1 cellular context compared by ENCODE assay signal in the genomic region with DNA sequence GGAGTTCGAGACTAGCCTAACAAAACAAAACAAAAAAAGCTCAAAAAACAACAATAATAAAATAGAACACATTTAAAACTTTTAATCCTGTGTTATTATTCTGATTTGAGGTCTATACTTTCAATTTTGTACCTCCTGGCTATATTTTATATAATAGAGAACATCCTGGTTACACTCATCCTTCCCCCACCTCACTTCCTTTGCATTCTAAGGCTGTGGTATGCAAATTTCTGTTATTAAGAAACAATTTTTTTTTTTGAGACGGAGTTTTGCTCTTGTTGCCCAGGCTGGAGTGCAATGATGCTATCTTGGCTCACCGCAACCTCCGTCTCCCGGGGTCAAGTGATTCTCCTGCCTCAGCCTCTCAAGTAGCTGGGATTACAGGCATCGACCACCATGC.
TF ChIP-seq lines count a peak whose summit lies in the region.

No MANE protein-coding gene starts in this region.

TF ChIP-seq in GM12878, 131 proteins besides CTCF, POLR2A, EP300 and RAD21:
- TF ChIP-seq IRF4 (IDR thresholded peaks at IDR 0.05; ENCODE audit: low read depth, low read length): no peak
- TF ChIP-seq NRF1 (conservative IDR thresholded peaks at IDR 0.05; ENCODE audit: low read depth, low read length): no peak
- TF ChIP-seq CHD1 (IDR thresholded peaks at IDR 0.05; ENCODE audit: low read depth, low read length): no peak
- 0 out of 3 replicates have a peak, but pooled peaks have one; percentile 19 for TF ChIP-seq POU2F2 (IDR thresholded peaks at IDR 0.05; ENCODE audit: borderline replicate concordance, low read depth, low read length)
- TF ChIP-seq MYB (IDR thresholded peaks at IDR 0.05; ENCODE audit: borderline replicate concordance, low read depth, low read length): no peak
